In genomic region chr2:234138836-234139235, GRCh38 we compare ENCODE assay signal across 27 cellular contexts.
"Had no signal": no experiment of that assay in that cellular context is flagged by ENCODE, and none has a peak within 500 bp of the region (broad histone marks: within the 10 kb centered on the region; RNA-seq: fewer than 3 reads in every experiment).

No MANE protein-coding gene starts in this region.

- H3K27ac Mint-ChIP-seq: nephron progenitor cell; stimulated activated memory B cell treated with anti-CD40 and anti-IgM and Interleukin-4, amounts not matched to agents 10 μg/mL and 1 μg/mL and 100 μg/mL, for 72 hours; stimulated activated naive CD8-positive, alpha-beta T cell treated with anti-CD3 and anti-CD28 coated beads, Interleukin-15, Interleukin-2, amounts not matched to agents 100 ng/mL and 50 ng/mL, for 24 hours had no signal

- H3K4me3 Mint-ChIP-seq: effector memory CD8-positive, alpha-beta T cell; immature natural killer cell; naive thymus-derived CD4-positive, alpha-beta T cell; nephron progenitor cell; stimulated activated memory B cell treated with anti-CD40 and anti-IgM and Interleukin-4, amounts not matched to agents 10 μg/mL and 1 μg/mL and 100 μg/mL, for 72 hours; stimulated activated naive CD8-positive, alpha-beta T cell treated with anti-CD3 and anti-CD28 coated beads, Interleukin-15, Interleukin-2, amounts not matched to agents 100 ng/mL and 50 ng/mL, for 24 hours had no signal

- H3K9me3 Mint-ChIP-seq: effector memory CD8-positive, alpha-beta T cell; immature natural killer cell; stimulated activated memory B cell treated with anti-CD40 and anti-IgM and Interleukin-4, amounts not matched to agents 10 μg/mL and 1 μg/mL and 100 μg/mL, for 72 hours; stimulated activated naive CD8-positive, alpha-beta T cell treated with anti-CD3 and anti-CD28 coated beads, Interleukin-15, Interleukin-2, amounts not matched to agents 100 ng/mL and 50 ng/mL, for 24 hours had no signal

- H3K27me3 Mint-ChIP-seq: effector memory CD8-positive, alpha-beta T cell; stimulated activated naive CD8-positive, alpha-beta T cell treated with anti-CD3 and anti-CD28 coated beads, Interleukin-15, Interleukin-2, amounts not matched to agents 100 ng/mL and 50 ng/mL, for 24 hours had no signal

- H3K4me3 ChIP-seq: lung, ovary, psoas muscle, skin epidermis, spleen, thoracic aorta, tibial nerve, upper lobe of right lung, uterus had no signal

- DNase-seq: cortex of kidney; effector memory CD8-positive, alpha-beta T cell; hypothalamus; immature natural killer cell; islet precursor cell; kidney glomerular epithelial cell; left colon; left ventricle myocardium superior; mesendoderm; midbrain; naive thymus-derived CD4-positive, alpha-beta T cell; nephron progenitor cell; occipital lobe; ovary; posterior cingulate gyrus; psoas muscle; right cardiac atrium; spleen; stimulated activated CD4-positive, alpha-beta T cell treated with anti-CD3 and anti-CD28 coated beads, Interleukin-4, amount 100 ng/mL, for 4 hours; upper lobe of right lung; uterus had no signal

- H3K4me1 ChIP-seq: psoas muscle, uterus had no signal

- H3K27ac ChIP-seq: ovary, psoas muscle, spleen, thoracic aorta, upper lobe of right lung, uterus had no signal

- H3K36me3 ChIP-seq: ovary, spleen, thoracic aorta, tibial nerve, upper lobe of right lung, uterus had no signal

- H3K9me3 ChIP-seq: ovary, psoas muscle, spleen, thoracic aorta, upper lobe of right lung, uterus had no signal

- H3K36me3 Mint-ChIP-seq: immature natural killer cell; stimulated activated memory B cell treated with anti-CD40 and anti-IgM and Interleukin-4, amounts not matched to agents 10 μg/mL and 1 μg/mL and 100 μg/mL, for 72 hours had no signal

- ATAC-seq: effector memory CD8-positive, alpha-beta T cell; left colon; left ventricle myocardium superior; naive thymus-derived CD4-positive, alpha-beta T cell; psoas muscle; right cardiac atrium; stimulated activated memory B cell treated with anti-CD40 and anti-IgM and Interleukin-4, amounts not matched to agents 10 μg/mL and 1 μg/mL and 100 μg/mL, for 72 hours; upper lobe of right lung had no signal

- H3K27me3 ChIP-seq: ovary, upper lobe of right lung, uterus had no signal
